Comparison of ENCODE assay signal across 17 cellular contexts in genomic region chr16:84085774-84086173, GRCh38. TPM values are rescaled to one million over a fixed set of nuclear protein-coding genes. Genes with fewer than 3 reads are reported as not detected.
A peak's percentile ranks its signal among the peaks of the same experiment; 100 is the strongest.
DNase-seq lines count a peak whose midpoint lies in the region; ATAC-seq and TF ChIP-seq lines count a peak whose summit lies in the region.
"Had no signal": no experiment of that assay in that cellular context is flagged by ENCODE, and none has a peak within 500 bp of the region (broad histone marks: within the 10 kb centered on the region; RNA-seq: fewer than 3 reads in every experiment).

No MANE protein-coding gene starts in this region.

- H3K4me2 ChIP-seq in DND-41 (ENCODE audit: insufficient read depth, low read length) = peak overlapping the region; percentile 77
- H3K4me2 ChIP-seq: GM23338 had no signal

- peak overlapping the region; percentile 99 for H3K27ac ChIP-seq in DND-41 (ENCODE audit: low read length)
- H3K27ac ChIP-seq in esophagus squamous epithelium = no peak overlapping the region
- H3K27ac ChIP-seq: breast epithelium, thyroid gland had no signal

- H4K20me1 ChIP-seq in DND-41 (ENCODE audit: insufficient read depth, low read length) = no peaks in the 10 kb centered on the region

- H3K36me3 ChIP-seq in DND-41 (ENCODE audit: insufficient read depth, low read length) = peaks cover 80% of the 10 kb centered on the region
- H3K36me3 ChIP-seq in esophagus squamous epithelium = peaks cover 11 to 98% (median 53%) of the 10 kb centered on the region in 3 donors
- H3K36me3 ChIP-seq: breast epithelium had no signal

- intact Hi-C loops in esophagus squamous epithelium (cut with DNase I) = loop anchor here (10.0 kb wide), 1 partner anchor 99 kb away; the partner anchor contains the start of gene TAF1C

- H3K4me1 ChIP-seq in DND-41 (ENCODE audit: insufficient read depth, low read length) (peaks cover 64% of the 10 kb centered on the region), esophagus squamous epithelium (peaks cover 0 to 3% (median 0%) of the 10 kb centered on the region in 3 donors)
- H3K4me1 ChIP-seq: breast epithelium, thyroid gland had no signal

- no peak for ATAC-seq in DND-41 (ENCODE audit: insufficient read depth, low read depth)
- ATAC-seq: left colon had no signal

- peak overlapping the region; percentile 60 for H3K9ac ChIP-seq in DND-41 (ENCODE audit: low read depth, low read length)

- H3K27me3 ChIP-seq in DND-41 (ENCODE audit: insufficient read depth, low read length, poor library complexity) (no peaks in the 10 kb centered on the region), esophagus squamous epithelium (no peaks in the 10 kb centered on the region)
- H3K27me3 ChIP-seq: breast epithelium, thyroid gland had no signal

- H3K4me3 ChIP-seq in DND-41 (ENCODE audit: low read depth in 1 of 2, low read length in 2 of 2) = peak overlapping the region in 1 of 2 experiments; percentile 49; a peak in 2 of 4 replicates
- H3K4me3 ChIP-seq in Jurkat, Clone E6-1 (ENCODE audit: low read length) = peak overlapping the region; percentile 39
- no peak overlapping the region for H3K4me3 ChIP-seq in esophagus squamous epithelium
- H3K4me3 ChIP-seq: breast epithelium, GM23338, thyroid gland had no signal

- H3K9me3 ChIP-seq in DND-41 (ENCODE audit: insufficient read depth, low read length, severe bottlenecking) = no peaks in the 10 kb centered on the region
- H3K9me3 ChIP-seq in esophagus squamous epithelium = no peaks in the 10 kb centered on the region
- H3K9me3 ChIP-seq: breast epithelium, thyroid gland had no signal

- TF ChIP-seq CTCF in DND-41 (IDR thresholded peaks at IDR 0.05; ENCODE audit: borderline replicate concordance, extremely low read depth, low read length, poor library complexity, severe bottlenecking) (no peak), esophagus squamous epithelium (IDR thresholded peaks at IDR 0.05) (no peak)

- DNase-seq in DND-41 = no peak
- peak; percentile 67 for DNase-seq in Jurkat, Clone E6-1 (ENCODE audit: low read depth, low spot score)
- DNase-seq in SKM-1 (lab: John Stamatoyannopoulos, UW; ENCODE audit: unreplicated experiment) = peak; percentile 72
- DNase-seq in medulla oblongata (ENCODE audit: extremely low spot score) = peak; percentile 35
- no peak for DNase-seq in esophagus squamous epithelium (lab: John Stamatoyannopoulos, UW)
- no peak for DNase-seq in AG08396 (ENCODE audit: low spot score)
- no peak for DNase-seq in cerebellar nuclear complex (lab: John Stamatoyannopoulos, UW)
- DNase-seq: activated CD4-positive, CD25-positive, alpha-beta regulatory T cell treated with anti-CD3 and anti-CD28 coated beads, Interleukin-2, amount 50 U/mL, for 72 hours; endodermal cell; left colon; NCI-H1092 treated with DMSO at 0.1 percent for 48 hours; SHP77; thyroid gland had no signal

- no peak overlapping the region for H2AFZ ChIP-seq in DND-41 (ENCODE audit: low read depth, low read length)
- H2AFZ ChIP-seq: GM23338 had no signal

- peaks cover 58% of the 10 kb centered on the region for H3K79me2 ChIP-seq in DND-41 (ENCODE audit: insufficient read depth, low read length)

- TF ChIP-seq POLR2A in esophagus squamous epithelium (IDR thresholded peaks at IDR 0.05) = no peak

- WGBS in esophagus squamous epithelium, 2 donors = 52 to 54% methylated on average over 6 of the region's 6 CpGs

RNA-seq across cellular contexts. Expression of gene MBTPS1, which starts 31.0 kb away (rescaled TPM):
- 65.6 TPM for polyA plus RNA-seq in Jurkat, Clone E6-1 (2012; ENCODE audit: insufficient read depth, insufficient read length)
- 10 to 100 TPM; 36.3 to 77.6 (median 53.0) TPM for total RNA-seq in esophagus squamous epithelium

RNA-seq across cellular contexts. Expression of gene SLC38A8, which starts 43.2 kb away (rescaled TPM):
- polyA plus RNA-seq in Jurkat, Clone E6-1 (2012; ENCODE audit: insufficient read depth, insufficient read length) = not detected
- total RNA-seq in esophagus squamous epithelium = not detected
- total RNA-seq: breast epithelium, endodermal cell, GM23338, left colon, NCI-H460, neural crest cell, thyroid gland had no signal
- polyA plus RNA-seq: GM23338 had no signal

RNA-seq across cellular contexts. Expression of gene HSDL1, which starts 59.2 kb away (rescaled TPM):
- polyA plus RNA-seq in Jurkat, Clone E6-1 (2012; ENCODE audit: insufficient read depth, insufficient read length) = 57.0 TPM
- 1 to 10 TPM; 5.0 to 9.7 (median 8.6) TPM for total RNA-seq in esophagus squamous epithelium

RNA-seq across cellular contexts. Expression of gene DNAAF1, which starts 59.3 kb away (rescaled TPM):
- polyA plus RNA-seq in Jurkat, Clone E6-1 (2012; ENCODE audit: insufficient read depth, insufficient read length) = not detected
- under 1 TPM in 1 of 4 donors, not detected in 3; under 0.01 TPM for total RNA-seq in esophagus squamous epithelium
- total RNA-seq: NCI-H460 had no signal

Comparison
In these comparisons a context has a peak if more than half of its experiments do, and no peak if none do; other contexts are left out.
1. DNase-seq: peak in Jurkat, Clone E6-1 (single experiment), SKM-1 (single experiment) and medulla oblongata (single experiment); none in DND-41 (single experiment), esophagus squamous epithelium (single experiment), AG08396 (single experiment) and cerebellar nuclear complex (0 of 2).